In genomic region chr20:35561268-35561667, GRCh38 we compare ENCODE assay signal across 7 cellular contexts. TPM values are rescaled to one million over a fixed set of nuclear protein-coding genes. Genes with fewer than 3 reads are reported as not detected.
DNase-seq lines count a peak whose midpoint lies in the region; TF ChIP-seq lines count a peak whose summit lies in the region.

No MANE protein-coding gene starts in this region.

- no peaks in the 10 kb centered on the region for H3K79me2 ChIP-seq in DOHH2 (ENCODE audit: control insufficient read depth, low read length)

- no peaks in the 10 kb centered on the region for H3K9me3 ChIP-seq in DOHH2 (ENCODE audit: control insufficient read depth, insufficient read depth, low read length)
- no peaks in the 10 kb centered on the region for H3K9me3 ChIP-seq in effector memory CD4-positive, alpha-beta T cell (ENCODE audit: control insufficient read depth, low read length)

- no peaks in the 10 kb centered on the region for H3K9me2 ChIP-seq in DOHH2 (replicated peaks; ENCODE audit: control insufficient read depth, low read length)

- DNase-seq in HUDEP-2 (lab: John Stamatoyannopoulos, UW; ENCODE audit: unreplicated experiment in 76 of 76) = peak in 48 of 76 experiments; percentile 4 to 69 (median 20)
- DNase-seq in RKO (ENCODE audit: low spot score) = peak; percentile 82
- DNase-seq in fibroblast of the aortic adventitia (ENCODE audit: low read depth) = peak; percentile 27
- peak; percentile 47 for DNase-seq in pons (ENCODE audit: low spot score)
- no peak for DNase-seq in NOMO-1 treated with DMSO at 0.1 percent for 48 hours (lab: John Stamatoyannopoulos, UW; ENCODE audit: unreplicated experiment)
- DNase-seq in effector memory CD4-positive, alpha-beta T cell = no peak

- H4K20me1 ChIP-seq in DOHH2 (ENCODE audit: control insufficient read depth, insufficient read depth, low read depth, low read length) = no peaks in the 10 kb centered on the region

- H3K4me2 ChIP-seq in DOHH2 (ENCODE audit: low read length) = no peak overlapping the region

- peaks cover 8% of the 10 kb centered on the region; the same call in 1 of the 2 replicates for H3K4me1 ChIP-seq in DOHH2 (ENCODE audit: control insufficient read depth, low read length)
- no peaks in the 10 kb centered on the region for H3K4me1 ChIP-seq in effector memory CD4-positive, alpha-beta T cell (ENCODE audit: control insufficient read depth, insufficient read depth, low read length, poor library complexity, severe bottlenecking)

- TF ChIP-seq CTCF in DOHH2 (IDR thresholded peaks at IDR 0.05; ENCODE audit: low read depth, low read length, poor library complexity, severe bottlenecking) (peak; percentile 53), fibroblast of the aortic adventitia (IDR thresholded peaks at IDR 0.05; ENCODE audit: insufficient read depth, low read length) (peak; percentile 21)

- peaks cover 7% of the 10 kb centered on the region; the same call in 1 of the 2 replicates for H3K36me3 ChIP-seq in DOHH2 (ENCODE audit: control insufficient read depth, low read length)
- peaks cover 10% of the 10 kb centered on the region for H3K36me3 ChIP-seq in effector memory CD4-positive, alpha-beta T cell (ENCODE audit: control insufficient read depth, insufficient read depth, low read length)

- H3K4me3 ChIP-seq in DOHH2 (ENCODE audit: low read length) (no peak overlapping the region), fibroblast of the aortic adventitia (ENCODE audit: low read depth, low read length) (no peak overlapping the region)
- H3K4me3 ChIP-seq in effector memory CD4-positive, alpha-beta T cell (ENCODE audit: insufficient read depth, low read depth, low read length, poor library complexity, severe bottlenecking) = no peak overlapping the region

- no peaks in the 10 kb centered on the region for H3F3A ChIP-seq in DOHH2 (ENCODE audit: control insufficient read depth, insufficient read depth)

- H3K27ac ChIP-seq in DOHH2 (ENCODE audit: low read depth, low read length) = no peak overlapping the region
- no peak overlapping the region for H3K27ac ChIP-seq in effector memory CD4-positive, alpha-beta T cell (ENCODE audit: insufficient read depth, low read length, poor library complexity, severe bottlenecking)

- no peaks in the 10 kb centered on the region for H3K27me3 ChIP-seq in DOHH2 (ENCODE audit: control insufficient read depth, low read length)
- no peaks in the 10 kb centered on the region for H3K27me3 ChIP-seq in effector memory CD4-positive, alpha-beta T cell (replicated peaks; ENCODE audit: control insufficient read depth, insufficient read depth, low read length, poor library complexity, severe bottlenecking)

RNA-seq across cellular contexts. Expression of gene ERGIC3, which starts 19.4 kb away (rescaled TPM):
- 331 and 368 TPM in 2 replicates for total RNA-seq in fibroblast of the aortic adventitia (ENCODE audit: low replicate concordance)

RNA-seq across cellular contexts. Expression of gene C20orf173, which starts 31.8 kb away (rescaled TPM):
- total RNA-seq in fibroblast of the aortic adventitia (ENCODE audit: low replicate concordance) = not detected in 2 replicates

RNA-seq across cellular contexts. Expression of gene SPAG4, which starts 54.4 kb away (rescaled TPM):
- total RNA-seq in fibroblast of the aortic adventitia (ENCODE audit: low replicate concordance) = 2.2 and 4.7 TPM in 2 replicates

Comparison
In these comparisons a context has a peak if more than half of its experiments do, and no peak if none do; other contexts are left out.
1. DNase-seq: peak in HUDEP-2 (48 of 76), RKO (single experiment), fibroblast of the aortic adventitia (single experiment) and pons (single experiment); none in NOMO-1 treated with DMSO at 0.1 percent for 48 hours (single experiment) and effector memory CD4-positive, alpha-beta T cell (0 of 3).